Comparison of ENCODE assay signal across 27 cellular contexts in genomic region chr7:125010540-125010939, GRCh38.
"Had no signal": no experiment of that assay in that cellular context is flagged by ENCODE, and none has a peak within 500 bp of the region (broad histone marks: within the 10 kb centered on the region; RNA-seq: fewer than 3 reads in every experiment).

No MANE protein-coding gene starts in this region.

- H3K4me1 Mint-ChIP-seq: endodermal cell; naive thymus-derived CD4-positive, alpha-beta T cell had no signal

- H3K9me3 ChIP-seq: colonic mucosa, esophagus squamous epithelium, gastrocnemius medialis, heart right ventricle, left lung, lower lobe of right lung had no signal

- ATAC-seq: effector memory CD8-positive, alpha-beta T cell; esophagus mucosa; gastrocnemius medialis; heart right ventricle; left cardiac atrium; left lung; left ventricle myocardium superior; lower lobe of right lung; naive thymus-derived CD4-positive, alpha-beta T cell had no signal

- H3K27ac Mint-ChIP-seq: dendritic cell treated with granulocyte-macrophage colony-stimulating factor and Interleukin-4, amounts not matched to agents 40 ng/mL and 50 ng/mL, for 4 days; effector memory CD8-positive, alpha-beta T cell; endodermal cell; naive thymus-derived CD4-positive, alpha-beta T cell had no signal

- H3K4me3 Mint-ChIP-seq: dendritic cell treated with granulocyte-macrophage colony-stimulating factor and Interleukin-4, amounts not matched to agents 40 ng/mL and 50 ng/mL, for 4 days; effector memory CD8-positive, alpha-beta T cell; endodermal cell; naive thymus-derived CD4-positive, alpha-beta T cell had no signal

- H3K9me3 Mint-ChIP-seq: endodermal cell had no signal

- H3K27ac ChIP-seq: colonic mucosa, epithelial cell of prostate, esophagus squamous epithelium, gastrocnemius medialis, heart right ventricle, left lung, lower lobe of right lung had no signal

- H3K36me3 Mint-ChIP-seq: naive thymus-derived CD4-positive, alpha-beta T cell had no signal

- H3K4me1 ChIP-seq: colonic mucosa, esophagus squamous epithelium, gastrocnemius medialis, heart right ventricle, left lung, lower lobe of right lung had no signal

- FAIRE-seq: endometrium, islet of Langerhans, keratinocyte had no signal

- DNase-seq: colonic mucosa; cortex of kidney; effector CD8-positive, alpha-beta T cell; effector memory CD8-positive, alpha-beta T cell; endodermal cell; erythroblast; esophagus squamous epithelium; foreskin fibroblast; foreskin melanocyte; gastrocnemius medialis; glutamatergic neuron; head of caudate nucleus; heart right ventricle; hippocampal formation; left cardiac atrium; left lung; left ventricle myocardium superior; lower lobe of right lung; mesenchymal stem cell; midbrain; naive thymus-derived CD4-positive, alpha-beta T cell had no signal

- H3K36me3 ChIP-seq: colonic mucosa, esophagus squamous epithelium, gastrocnemius medialis, heart right ventricle, left lung, lower lobe of right lung had no signal

- H3K27me3 ChIP-seq: colonic mucosa, esophagus squamous epithelium, gastrocnemius medialis, heart right ventricle, left lung had no signal

- H3K27me3 Mint-ChIP-seq: dendritic cell treated with granulocyte-macrophage colony-stimulating factor and Interleukin-4, amounts not matched to agents 40 ng/mL and 50 ng/mL, for 4 days; effector memory CD8-positive, alpha-beta T cell had no signal

- H3K4me3 ChIP-seq: colonic mucosa, esophagus squamous epithelium, gastrocnemius medialis, heart right ventricle, left lung, lower lobe of right lung had no signal
